ENCODE assay signal across 1 cellular context in the genomic region with DNA sequence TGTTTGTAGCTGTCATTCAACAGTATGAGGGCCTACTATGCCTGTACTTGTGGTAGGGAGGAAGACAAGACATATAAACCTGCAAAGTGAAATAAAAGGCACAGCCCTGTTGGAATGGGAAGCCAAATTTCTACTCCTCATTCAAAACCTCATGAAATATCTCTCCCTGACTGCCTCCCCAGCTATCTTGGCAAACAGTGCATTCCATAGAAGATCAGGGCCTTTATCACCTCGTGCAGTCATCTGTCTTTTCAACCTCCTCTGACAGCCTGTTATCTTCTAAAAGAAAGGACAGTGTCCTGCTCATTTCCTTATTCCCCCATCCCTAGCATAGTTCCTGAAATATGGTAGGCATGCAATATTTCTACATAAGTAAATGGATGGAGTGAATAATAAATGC.
TF ChIP-seq lines count a peak whose summit lies in the region.

No MANE protein-coding gene starts in this region.

TF ChIP-seq in HepG2, 621 proteins besides CTCF, POLR2A, EP300 and RAD21 (continued from another document):
- TF ChIP-seq, protein P1, sequence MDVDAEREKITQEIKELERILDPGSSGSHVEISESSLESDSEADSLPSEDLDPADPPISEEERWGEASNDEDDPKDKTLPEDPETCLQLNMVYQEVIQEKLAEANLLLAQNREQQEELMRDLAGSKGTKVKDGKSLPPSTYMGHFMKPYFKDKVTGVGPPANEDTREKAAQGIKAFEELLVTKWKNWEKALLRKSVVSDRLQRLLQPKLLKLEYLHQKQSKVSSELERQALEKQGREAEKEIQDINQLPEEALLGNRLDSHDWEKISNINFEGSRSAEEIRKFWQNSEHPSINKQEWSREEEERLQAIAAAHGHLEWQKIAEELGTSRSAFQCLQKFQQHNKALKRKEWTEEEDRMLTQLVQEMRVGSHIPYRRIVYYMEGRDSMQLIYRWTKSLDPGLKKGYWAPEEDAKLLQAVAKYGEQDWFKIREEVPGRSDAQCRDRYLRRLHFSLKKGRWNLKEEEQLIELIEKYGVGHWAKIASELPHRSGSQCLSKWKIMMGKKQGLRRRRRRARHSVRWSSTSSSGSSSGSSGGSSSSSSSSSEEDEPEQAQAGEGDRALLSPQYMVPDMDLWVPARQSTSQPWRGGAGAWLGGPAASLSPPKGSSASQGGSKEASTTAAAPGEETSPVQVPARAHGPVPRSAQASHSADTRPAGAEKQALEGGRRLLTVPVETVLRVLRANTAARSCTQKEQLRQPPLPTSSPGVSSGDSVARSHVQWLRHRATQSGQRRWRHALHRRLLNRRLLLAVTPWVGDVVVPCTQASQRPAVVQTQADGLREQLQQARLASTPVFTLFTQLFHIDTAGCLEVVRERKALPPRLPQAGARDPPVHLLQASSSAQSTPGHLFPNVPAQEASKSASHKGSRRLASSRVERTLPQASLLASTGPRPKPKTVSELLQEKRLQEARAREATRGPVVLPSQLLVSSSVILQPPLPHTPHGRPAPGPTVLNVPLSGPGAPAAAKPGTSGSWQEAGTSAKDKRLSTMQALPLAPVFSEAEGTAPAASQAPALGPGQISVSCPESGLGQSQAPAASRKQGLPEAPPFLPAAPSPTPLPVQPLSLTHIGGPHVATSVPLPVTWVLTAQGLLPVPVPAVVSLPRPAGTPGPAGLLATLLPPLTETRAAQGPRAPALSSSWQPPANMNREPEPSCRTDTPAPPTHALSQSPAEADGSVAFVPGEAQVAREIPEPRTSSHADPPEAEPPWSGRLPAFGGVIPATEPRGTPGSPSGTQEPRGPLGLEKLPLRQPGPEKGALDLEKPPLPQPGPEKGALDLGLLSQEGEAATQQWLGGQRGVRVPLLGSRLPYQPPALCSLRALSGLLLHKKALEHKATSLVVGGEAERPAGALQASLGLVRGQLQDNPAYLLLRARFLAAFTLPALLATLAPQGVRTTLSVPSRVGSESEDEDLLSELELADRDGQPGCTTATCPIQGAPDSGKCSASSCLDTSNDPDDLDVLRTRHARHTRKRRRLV (CRISPR knock-in tag; IDR thresholded peaks at IDR 0.05), result no peak
- TF ChIP-seq ZNF296 (CRISPR knock-in tag; conservative IDR thresholded peaks at IDR 0.05) (no peak), SPEN (CRISPR knock-in tag; IDR thresholded peaks at IDR 0.05; ENCODE audit: low read depth) (no peak), SIN3B (IDR thresholded peaks at IDR 0.05; ENCODE audit: low read length) (no peak), NCOA2 (CRISPR knock-in tag; IDR thresholded peaks at IDR 0.05) (peak; percentile 69; the same call in 1 of the 2 replicates), ZNF460 (CRISPR knock-in tag; IDR thresholded peaks at IDR 0.05; ENCODE audit: borderline replicate concordance) (no peak), MEF2D (CRISPR knock-in tag; IDR thresholded peaks at IDR 0.05) (no peak), SOX13 (IDR thresholded peaks at IDR 0.05) (no peak), SOX13 (CRISPR knock-in tag; conservative IDR thresholded peaks at IDR 0.05 in 1 of 2, IDR thresholded peaks at IDR 0.05 in 1 of 2) (no peak), SATB2 (CRISPR knock-in tag; IDR thresholded peaks at IDR 0.05) (no peak), GATA4 (IDR thresholded peaks at IDR 0.05; ENCODE audit: borderline replicate concordance, low read depth) (0 out of 2 replicates have a peak, but pooled peaks have one; percentile 47), GFI1 (CRISPR knock-in tag; IDR thresholded peaks at IDR 0.05; ENCODE audit: borderline replicate concordance) (0 out of 2 replicates have a peak, but pooled peaks have one; percentile 29), SIN3A (IDR thresholded peaks at IDR 0.05; ENCODE audit: borderline replicate concordance, low read depth, low read length) (no peak), HNF4A (CRISPR knock-in tag; IDR thresholded peaks at IDR 0.05) (peak; percentile 36), MBD4 (IDR thresholded peaks at IDR 0.05; ENCODE audit: borderline replicate concordance, low read length) (no peak), TCF7 (IDR thresholded peaks at IDR 0.05; ENCODE audit: low read depth) (peak; percentile 57; the same call in 1 of the 2 replicates), FOSL2 (CRISPR knock-in tag; IDR thresholded peaks at IDR 0.05) (0 out of 2 replicates have a peak, but pooled peaks have one; percentile 8), ZNF879 (CRISPR knock-in tag; IDR thresholded peaks at IDR 0.05) (no peak), NKX3-1 (CRISPR knock-in tag; IDR thresholded peaks at IDR 0.05) (no peak), MEIS2 (CRISPR knock-in tag; IDR thresholded peaks at IDR 0.05) (peak; percentile 28; the same call in 1 of the 2 replicates), KMT2A (CRISPR knock-in tag; IDR thresholded peaks at IDR 0.05) (no peak), TEAD3 (CRISPR knock-in tag; optimal IDR thresholded peaks at IDR 0.05; ENCODE audit: borderline replicate concordance) (peak; percentile 63), THYN1 (CRISPR knock-in tag; IDR thresholded peaks at IDR 0.05; ENCODE audit: borderline replicate concordance, low read depth) (no peak), FOXA1 (IDR thresholded peaks at IDR 0.05) (no peak), FOXA1 (CRISPR knock-in tag; IDR thresholded peaks at IDR 0.05) (peak; percentile 35; the same call in 1 of the 2 replicates), SMAD3 (CRISPR knock-in tag; IDR thresholded peaks at IDR 0.05) (no peak)
- TF ChIP-seq, protein P2, sequence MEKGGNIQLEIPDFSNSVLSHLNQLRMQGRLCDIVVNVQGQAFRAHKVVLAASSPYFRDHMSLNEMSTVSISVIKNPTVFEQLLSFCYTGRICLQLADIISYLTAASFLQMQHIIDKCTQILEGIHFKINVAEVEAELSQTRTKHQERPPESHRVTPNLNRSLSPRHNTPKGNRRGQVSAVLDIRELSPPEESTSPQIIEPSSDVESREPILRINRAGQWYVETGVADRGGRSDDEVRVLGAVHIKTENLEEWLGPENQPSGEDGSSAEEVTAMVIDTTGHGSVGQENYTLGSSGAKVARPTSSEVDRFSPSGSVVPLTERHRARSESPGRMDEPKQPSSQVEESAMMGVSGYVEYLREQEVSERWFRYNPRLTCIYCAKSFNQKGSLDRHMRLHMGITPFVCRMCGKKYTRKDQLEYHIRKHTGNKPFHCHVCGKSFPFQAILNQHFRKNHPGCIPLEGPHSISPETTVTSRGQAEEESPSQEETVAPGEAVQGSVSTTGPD (CRISPR knock-in tag; IDR thresholded peaks at IDR 0.05), result no peak
- TF ChIP-seq, protein P3, sequence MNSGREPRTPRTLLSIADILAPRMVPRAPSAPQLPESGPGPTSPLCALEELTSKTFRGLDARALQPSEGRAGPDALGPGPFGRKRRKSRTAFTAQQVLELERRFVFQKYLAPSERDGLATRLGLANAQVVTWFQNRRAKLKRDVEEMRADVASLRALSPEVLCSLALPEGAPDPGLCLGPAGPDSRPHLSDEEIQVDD (CRISPR knock-in tag; IDR thresholded peaks at IDR 0.05; ENCODE audit: borderline replicate concordance), result no peak
- TF ChIP-seq, protein P4, sequence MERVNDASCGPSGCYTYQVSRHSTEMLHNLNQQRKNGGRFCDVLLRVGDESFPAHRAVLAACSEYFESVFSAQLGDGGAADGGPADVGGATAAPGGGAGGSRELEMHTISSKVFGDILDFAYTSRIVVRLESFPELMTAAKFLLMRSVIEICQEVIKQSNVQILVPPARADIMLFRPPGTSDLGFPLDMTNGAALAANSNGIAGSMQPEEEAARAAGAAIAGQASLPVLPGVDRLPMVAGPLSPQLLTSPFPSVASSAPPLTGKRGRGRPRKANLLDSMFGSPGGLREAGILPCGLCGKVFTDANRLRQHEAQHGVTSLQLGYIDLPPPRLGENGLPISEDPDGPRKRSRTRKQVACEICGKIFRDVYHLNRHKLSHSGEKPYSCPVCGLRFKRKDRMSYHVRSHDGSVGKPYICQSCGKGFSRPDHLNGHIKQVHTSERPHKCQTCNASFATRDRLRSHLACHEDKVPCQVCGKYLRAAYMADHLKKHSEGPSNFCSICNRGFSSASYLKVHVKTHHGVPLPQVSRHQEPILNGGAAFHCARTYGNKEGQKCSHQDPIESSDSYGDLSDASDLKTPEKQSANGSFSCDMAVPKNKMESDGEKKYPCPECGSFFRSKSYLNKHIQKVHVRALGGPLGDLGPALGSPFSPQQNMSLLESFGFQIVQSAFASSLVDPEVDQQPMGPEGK (CRISPR knock-in tag; IDR thresholded peaks at IDR 0.05), result peak; percentile 54; the same call in 1 of the 2 replicates
- TF ChIP-seq, protein P5, sequence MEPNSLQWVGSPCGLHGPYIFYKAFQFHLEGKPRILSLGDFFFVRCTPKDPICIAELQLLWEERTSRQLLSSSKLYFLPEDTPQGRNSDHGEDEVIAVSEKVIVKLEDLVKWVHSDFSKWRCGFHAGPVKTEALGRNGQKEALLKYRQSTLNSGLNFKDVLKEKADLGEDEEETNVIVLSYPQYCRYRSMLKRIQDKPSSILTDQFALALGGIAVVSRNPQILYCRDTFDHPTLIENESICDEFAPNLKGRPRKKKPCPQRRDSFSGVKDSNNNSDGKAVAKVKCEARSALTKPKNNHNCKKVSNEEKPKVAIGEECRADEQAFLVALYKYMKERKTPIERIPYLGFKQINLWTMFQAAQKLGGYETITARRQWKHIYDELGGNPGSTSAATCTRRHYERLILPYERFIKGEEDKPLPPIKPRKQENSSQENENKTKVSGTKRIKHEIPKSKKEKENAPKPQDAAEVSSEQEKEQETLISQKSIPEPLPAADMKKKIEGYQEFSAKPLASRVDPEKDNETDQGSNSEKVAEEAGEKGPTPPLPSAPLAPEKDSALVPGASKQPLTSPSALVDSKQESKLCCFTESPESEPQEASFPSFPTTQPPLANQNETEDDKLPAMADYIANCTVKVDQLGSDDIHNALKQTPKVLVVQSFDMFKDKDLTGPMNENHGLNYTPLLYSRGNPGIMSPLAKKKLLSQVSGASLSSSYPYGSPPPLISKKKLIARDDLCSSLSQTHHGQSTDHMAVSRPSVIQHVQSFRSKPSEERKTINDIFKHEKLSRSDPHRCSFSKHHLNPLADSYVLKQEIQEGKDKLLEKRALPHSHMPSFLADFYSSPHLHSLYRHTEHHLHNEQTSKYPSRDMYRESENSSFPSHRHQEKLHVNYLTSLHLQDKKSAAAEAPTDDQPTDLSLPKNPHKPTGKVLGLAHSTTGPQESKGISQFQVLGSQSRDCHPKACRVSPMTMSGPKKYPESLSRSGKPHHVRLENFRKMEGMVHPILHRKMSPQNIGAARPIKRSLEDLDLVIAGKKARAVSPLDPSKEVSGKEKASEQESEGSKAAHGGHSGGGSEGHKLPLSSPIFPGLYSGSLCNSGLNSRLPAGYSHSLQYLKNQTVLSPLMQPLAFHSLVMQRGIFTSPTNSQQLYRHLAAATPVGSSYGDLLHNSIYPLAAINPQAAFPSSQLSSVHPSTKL (CRISPR knock-in tag; IDR thresholded peaks at IDR 0.05), result peak; percentile 39; the same call in 1 of the 2 replicates
- TF ChIP-seq, protein P6, sequence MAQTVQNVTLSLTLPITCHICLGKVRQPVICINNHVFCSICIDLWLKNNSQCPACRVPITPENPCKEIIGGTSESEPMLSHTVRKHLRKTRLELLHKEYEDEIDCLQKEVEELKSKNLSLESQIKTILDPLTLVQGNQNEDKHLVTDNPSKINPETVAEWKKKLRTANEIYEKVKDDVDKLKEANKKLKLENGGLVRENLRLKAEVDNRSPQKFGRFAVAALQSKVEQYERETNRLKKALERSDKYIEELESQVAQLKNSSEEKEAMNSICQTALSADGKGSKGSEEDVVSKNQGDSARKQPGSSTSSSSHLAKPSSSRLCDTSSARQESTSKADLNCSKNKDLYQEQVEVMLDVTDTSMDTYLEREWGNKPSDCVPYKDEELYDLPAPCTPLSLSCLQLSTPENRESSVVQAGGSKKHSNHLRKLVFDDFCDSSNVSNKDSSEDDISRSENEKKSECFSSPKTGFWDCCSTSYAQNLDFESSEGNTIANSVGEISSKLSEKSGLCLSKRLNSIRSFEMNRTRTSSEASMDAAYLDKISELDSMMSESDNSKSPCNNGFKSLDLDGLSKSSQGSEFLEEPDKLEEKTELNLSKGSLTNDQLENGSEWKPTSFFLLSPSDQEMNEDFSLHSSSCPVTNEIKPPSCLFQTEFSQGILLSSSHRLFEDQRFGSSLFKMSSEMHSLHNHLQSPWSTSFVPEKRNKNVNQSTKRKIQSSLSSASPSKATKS (CRISPR knock-in tag; IDR thresholded peaks at IDR 0.05), result no peak
- TF ChIP-seq, protein P7, sequence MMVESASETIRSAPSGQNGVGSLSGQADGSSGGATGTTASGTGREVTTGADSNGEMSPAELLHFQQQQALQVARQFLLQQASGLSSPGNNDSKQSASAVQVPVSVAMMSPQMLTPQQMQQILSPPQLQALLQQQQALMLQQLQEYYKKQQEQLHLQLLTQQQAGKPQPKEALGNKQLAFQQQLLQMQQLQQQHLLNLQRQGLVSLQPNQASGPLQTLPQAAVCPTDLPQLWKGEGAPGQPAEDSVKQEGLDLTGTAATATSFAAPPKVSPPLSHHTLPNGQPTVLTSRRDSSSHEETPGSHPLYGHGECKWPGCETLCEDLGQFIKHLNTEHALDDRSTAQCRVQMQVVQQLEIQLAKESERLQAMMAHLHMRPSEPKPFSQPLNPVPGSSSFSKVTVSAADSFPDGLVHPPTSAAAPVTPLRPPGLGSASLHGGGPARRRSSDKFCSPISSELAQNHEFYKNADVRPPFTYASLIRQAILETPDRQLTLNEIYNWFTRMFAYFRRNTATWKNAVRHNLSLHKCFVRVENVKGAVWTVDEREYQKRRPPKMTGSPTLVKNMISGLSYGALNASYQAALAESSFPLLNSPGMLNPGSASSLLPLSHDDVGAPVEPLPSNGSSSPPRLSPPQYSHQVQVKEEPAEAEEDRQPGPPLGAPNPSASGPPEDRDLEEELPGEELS (CRISPR knock-in tag; IDR thresholded peaks at IDR 0.05), result 0 out of 2 replicates have a peak, but pooled peaks have one; percentile 32
- TF ChIP-seq, protein P8, sequence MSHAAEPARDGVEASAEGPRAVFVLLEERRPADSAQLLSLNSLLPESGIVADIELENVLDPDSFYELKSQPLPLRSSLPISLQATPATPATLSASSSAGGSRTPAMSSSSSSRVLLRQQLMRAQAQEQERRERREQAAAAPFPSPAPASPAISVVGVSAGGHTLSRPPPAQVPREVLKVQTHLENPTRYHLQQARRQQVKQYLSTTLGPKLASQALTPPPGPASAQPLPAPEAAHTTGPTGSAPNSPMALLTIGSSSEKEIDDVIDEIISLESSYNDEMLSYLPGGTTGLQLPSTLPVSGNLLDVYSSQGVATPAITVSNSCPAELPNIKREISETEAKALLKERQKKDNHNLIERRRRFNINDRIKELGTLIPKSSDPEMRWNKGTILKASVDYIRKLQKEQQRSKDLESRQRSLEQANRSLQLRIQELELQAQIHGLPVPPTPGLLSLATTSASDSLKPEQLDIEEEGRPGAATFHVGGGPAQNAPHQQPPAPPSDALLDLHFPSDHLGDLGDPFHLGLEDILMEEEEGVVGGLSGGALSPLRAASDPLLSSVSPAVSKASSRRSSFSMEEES (CRISPR knock-in tag; IDR thresholded peaks at IDR 0.05), result peak; percentile 17; the same call in 1 of the 2 replicates
